ENCODE assay signal across 39 cellular contexts in genomic region chr12:99709619-99710018, GRCh38.
"Had no signal": no experiment of that assay in that cellular context is flagged by ENCODE, and none has a peak within 500 bp of the region (broad histone marks: within the 10 kb centered on the region; RNA-seq: fewer than 3 reads in every experiment).

No MANE protein-coding gene starts in this region.

- H3K4me1 ChIP-seq: adrenal gland, ascending aorta, body of pancreas, breast epithelium had no signal

- H3K9me3 ChIP-seq: adrenal gland, body of pancreas had no signal

- H3K4me3 ChIP-seq: adrenal gland, ascending aorta, body of pancreas, breast epithelium, cardiac muscle cell had no signal

- H3K4me3 Mint-ChIP-seq: activated naive CD4-positive, alpha-beta T cell treated with anti-CD3 and anti-CD28 coated beads for 36 hours; activated naive CD4-positive, alpha-beta T cell treated with anti-CD3 and anti-CD28 coated beads, Interleukin-2, amount 10 ng/mL, durations not matched to agents 7 days and 5 days; activated naive CD4-positive, alpha-beta T cell treated with anti-CD3 and anti-CD28 coated beads, Interleukin-2, amount 50 U/mL, for 24 hours; activated naive CD8-positive, alpha-beta T cell; activated naive CD8-positive, alpha-beta T cell treated with anti-CD3 and anti-CD28 coated beads for 36 hours; activated naive CD8-positive, alpha-beta T cell treated with anti-CD3 and anti-CD28 coated beads, Interleukin-2, amount 10 ng/mL, durations not matched to agents 7 days and 5 days; activated naive CD8-positive, alpha-beta T cell treated with anti-CD3 and anti-CD28 coated beads, Interleukin-2, amount 50 U/mL, for 24 hours; activated T-cell treated with anti-CD3 and anti-CD28 coated beads, Interleukin-2, amount 50 U/mL, for 24 hours; activated T-cell treated with anti-CD3 and anti-CD28 coated beads, Interleukin-2, amount 50 U/mL, for 4 hours; activated T-cell treated with anti-CD3 and anti-CD28 coated beads, Interleukin-2, amount 50 U/mL, for 72 hours; activated T-helper 1 cell treated with anti-CD3 and anti-CD28 coated beads, Interleukin-12 subunit alpha, Interleukin-12 subunit beta, Interleukin-2, Interleukin-4 antibody, amounts not matched to agents 30 ng/mL and 10 ng/mL and 1 ng/mL, durations not matched to agents 14 hours and 24 hours and 36 hours; activated T-helper 17 cell treated with anti-CD3 and anti-CD28 coated beads, Interleukin-2, amount 50 U/mL, for 72 hours; brain; central memory CD8-positive, alpha-beta T cell had no signal

- H3K27ac ChIP-seq: adrenal gland, ascending aorta, body of pancreas, brain microvascular endothelial cell, breast epithelium, cardiac muscle cell had no signal

- ATAC-seq: activated naive CD4-positive, alpha-beta T cell treated with anti-CD3 and anti-CD28 coated beads, Interleukin-2, amount 50 U/mL, for 72 hours; activated naive CD8-positive, alpha-beta T cell treated with anti-CD3 and anti-CD28 coated beads, Interleukin-2, amount 50 U/mL, for 24 hours; activated T-cell treated with anti-CD3 and anti-CD28 coated beads, Interleukin-2, amount 50 U/mL, for 4 hours; activated T-cell treated with anti-CD3 and anti-CD28 coated beads, Interleukin-2, amount 50 U/mL, for 72 hours; activated T-helper 17 cell treated with anti-CD3 and anti-CD28 coated beads, Interleukin-2, amount 50 U/mL, for 72 hours; body of pancreas had no signal

- H3K27ac Mint-ChIP-seq: activated naive CD4-positive, alpha-beta T cell treated with anti-CD3 and anti-CD28 coated beads for 36 hours; activated naive CD4-positive, alpha-beta T cell treated with anti-CD3 and anti-CD28 coated beads, Interleukin-2, amount 10 ng/mL, durations not matched to agents 7 days and 5 days; activated naive CD4-positive, alpha-beta T cell treated with anti-CD3 and anti-CD28 coated beads, Interleukin-2, amount 50 U/mL, for 24 hours; activated naive CD4-positive, alpha-beta T cell treated with anti-CD3 and anti-CD28 coated beads, Interleukin-2, amount 50 U/mL, for 72 hours; activated naive CD8-positive, alpha-beta T cell; activated naive CD8-positive, alpha-beta T cell treated with anti-CD3 and anti-CD28 coated beads for 36 hours; activated naive CD8-positive, alpha-beta T cell treated with anti-CD3 and anti-CD28 coated beads, Interleukin-2, amount 10 ng/mL, durations not matched to agents 7 days and 5 days; activated naive CD8-positive, alpha-beta T cell treated with anti-CD3 and anti-CD28 coated beads, Interleukin-2, amount 50 U/mL, for 24 hours; activated T-cell treated with anti-CD3 and anti-CD28 coated beads, Interleukin-2, amount 50 U/mL, for 24 hours; activated T-cell treated with anti-CD3 and anti-CD28 coated beads, Interleukin-2, amount 50 U/mL, for 72 hours; activated T-helper 1 cell treated with anti-CD3 and anti-CD28 coated beads, Interleukin-12 subunit alpha, Interleukin-12 subunit beta, Interleukin-2, Interleukin-4 antibody, amounts not matched to agents 30 ng/mL and 10 ng/mL and 1 ng/mL, durations not matched to agents 14 hours and 24 hours and 36 hours; activated T-helper 17 cell treated with anti-CD3 and anti-CD28 coated beads, Interleukin-2, amount 50 U/mL, for 72 hours; activated T-helper 2 cell treated with anti-CD3 and anti-CD28 coated beads, Interferon-gamma antibody, Interleukin-2, Interleukin-4, amounts not matched to agents 10 μg/mL and 5 μg/mL and 100 μg/mL, durations not matched to agents 14 hours and 24 hours and 36 hours; brain had no signal

- H3K36me3 ChIP-seq: adrenal gland, ascending aorta, brain microvascular endothelial cell, breast epithelium, cardiac muscle cell had no signal

- DNase-seq: activated effector memory CD4-positive, alpha-beta T cell treated with anti-CD3 and anti-CD28 coated beads, Interleukin-2, amount 50 U/mL, for 16 hours; activated effector memory CD4-positive, alpha-beta T cell treated with Interleukin-2 at 50 U/mL for 16 hours; activated gamma-delta T cell; activated gamma-delta T cell treated with Interleukin-2 at 50 U/mL for 16 hours; activated naive CD4-positive, alpha-beta T cell; activated naive CD4-positive, alpha-beta T cell treated with anti-CD3 and anti-CD28 coated beads for 36 hours; activated naive CD4-positive, alpha-beta T cell treated with anti-CD3 and anti-CD28 coated beads, Interleukin-2, amount 10 ng/mL, durations not matched to agents 7 days and 5 days; activated naive CD4-positive, alpha-beta T cell treated with anti-CD3 and anti-CD28 coated beads, Interleukin-2, amount 50 U/mL, for 16 hours; activated naive CD4-positive, alpha-beta T cell treated with Interleukin-2 at 50 U/mL for 16 hours; activated naive CD8-positive, alpha-beta T cell treated with anti-CD3 and anti-CD28 coated beads for 36 hours; activated naive CD8-positive, alpha-beta T cell treated with anti-CD3 and anti-CD28 coated beads, Interleukin-2, amount 10 ng/mL, durations not matched to agents 7 days and 5 days; activated naive CD8-positive, alpha-beta T cell treated with anti-CD3 and anti-CD28 coated beads, Interleukin-2, amount 50 U/mL, for 24 hours; activated T-cell treated with anti-CD3 and anti-CD28 coated beads, Interleukin-2, amount 50 U/mL, for 1 hour; activated T-cell treated with anti-CD3 and anti-CD28 coated beads, Interleukin-2, amount 50 U/mL, for 24 hours; activated T-cell treated with anti-CD3 and anti-CD28 coated beads, Interleukin-2, amount 50 U/mL, for 4 hours; activated T-cell treated with anti-CD3 and anti-CD28 coated beads, Interleukin-2, amount 50 U/mL, for 48 hours; activated T-cell treated with anti-CD3 and anti-CD28 coated beads, Interleukin-2, amount 50 U/mL, for 72 hours; adrenal gland; amniotic stem cell; amygdala; anterior cingulate cortex; aorta; body of pancreas; brain microvascular endothelial cell; central memory CD4-positive, alpha-beta T cell; cerebellar nuclear complex had no signal

- H3K27me3 Mint-ChIP-seq: activated naive CD4-positive, alpha-beta T cell treated with anti-CD3 and anti-CD28 coated beads, Interleukin-2, amount 10 ng/mL, durations not matched to agents 7 days and 5 days; activated naive CD8-positive, alpha-beta T cell; activated naive CD8-positive, alpha-beta T cell treated with anti-CD3 and anti-CD28 coated beads for 36 hours; activated naive CD8-positive, alpha-beta T cell treated with anti-CD3 and anti-CD28 coated beads, Interleukin-2, amount 10 ng/mL, durations not matched to agents 7 days and 5 days; activated naive CD8-positive, alpha-beta T cell treated with anti-CD3 and anti-CD28 coated beads, Interleukin-2, amount 50 U/mL, for 24 hours; activated T-cell treated with anti-CD3 and anti-CD28 coated beads, Interleukin-2, amount 50 U/mL, for 24 hours; activated T-helper 17 cell treated with anti-CD3 and anti-CD28 coated beads, Interleukin-2, amount 50 U/mL, for 72 hours; brain; central memory CD8-positive, alpha-beta T cell had no signal

- H3K27me3 ChIP-seq: adrenal gland, ascending aorta, body of pancreas, brain microvascular endothelial cell, breast epithelium, cardiac muscle cell had no signal

- FAIRE-seq: astrocyte, bronchial epithelial cell had no signal

- H3K36me3 Mint-ChIP-seq: activated naive CD4-positive, alpha-beta T cell treated with anti-CD3 and anti-CD28 coated beads, Interleukin-2, amount 10 ng/mL, durations not matched to agents 7 days and 5 days; activated naive CD4-positive, alpha-beta T cell treated with anti-CD3 and anti-CD28 coated beads, Interleukin-2, amount 50 U/mL, for 24 hours; activated naive CD4-positive, alpha-beta T cell treated with anti-CD3 and anti-CD28 coated beads, Interleukin-2, amount 50 U/mL, for 72 hours; activated naive CD8-positive, alpha-beta T cell; activated naive CD8-positive, alpha-beta T cell treated with anti-CD3 and anti-CD28 coated beads for 36 hours; activated naive CD8-positive, alpha-beta T cell treated with anti-CD3 and anti-CD28 coated beads, Interleukin-2, amount 10 ng/mL, durations not matched to agents 7 days and 5 days; brain had no signal

- H3K9me3 Mint-ChIP-seq: activated naive CD4-positive, alpha-beta T cell treated with anti-CD3 and anti-CD28 coated beads, Interleukin-2, amount 10 ng/mL, durations not matched to agents 7 days and 5 days; activated naive CD8-positive, alpha-beta T cell treated with anti-CD3 and anti-CD28 coated beads, Interleukin-2, amount 50 U/mL, for 24 hours; activated T-cell treated with anti-CD3 and anti-CD28 coated beads, Interleukin-2, amount 50 U/mL, for 4 hours; activated T-helper 1 cell treated with anti-CD3 and anti-CD28 coated beads, Interleukin-12 subunit alpha, Interleukin-12 subunit beta, Interleukin-2, Interleukin-4 antibody, amounts not matched to agents 30 ng/mL and 10 ng/mL and 1 ng/mL, durations not matched to agents 14 hours and 24 hours and 36 hours; activated T-helper 2 cell treated with anti-CD3 and anti-CD28 coated beads, Interferon-gamma antibody, Interleukin-2, Interleukin-4, amounts not matched to agents 10 μg/mL and 5 μg/mL and 100 μg/mL, durations not matched to agents 14 hours and 24 hours and 36 hours had no signal

- H3K4me1 Mint-ChIP-seq: activated naive CD4-positive, alpha-beta T cell treated with anti-CD3 and anti-CD28 coated beads, Interleukin-2, amount 10 ng/mL, durations not matched to agents 7 days and 5 days; activated naive CD4-positive, alpha-beta T cell treated with anti-CD3 and anti-CD28 coated beads, Interleukin-2, amount 50 U/mL, for 24 hours; activated naive CD8-positive, alpha-beta T cell treated with anti-CD3 and anti-CD28 coated beads for 36 hours; activated naive CD8-positive, alpha-beta T cell treated with anti-CD3 and anti-CD28 coated beads, Interleukin-2, amount 10 ng/mL, durations not matched to agents 7 days and 5 days; activated naive CD8-positive, alpha-beta T cell treated with anti-CD3 and anti-CD28 coated beads, Interleukin-2, amount 50 U/mL, for 24 hours; activated T-helper 17 cell treated with anti-CD3 and anti-CD28 coated beads, Interleukin-2, amount 50 U/mL, for 72 hours; brain; central memory CD8-positive, alpha-beta T cell had no signal
